23 cellular contexts compared by ENCODE assay signal in genomic region chr1:87872692-87873091, GRCh38.
DNase-seq lines count a peak whose midpoint lies in the region; ATAC-seq and TF ChIP-seq lines count a peak whose summit lies in the region.
"Had no signal": no experiment of that assay in that cellular context is flagged by ENCODE, and none has a peak within 500 bp of the region (broad histone marks: within the 10 kb centered on the region; RNA-seq: fewer than 3 reads in every experiment).

No MANE protein-coding gene starts in this region.

- ATAC-seq in GM18861 (IDR thresholded peaks at IDR 0.05; ENCODE audit: unreplicated experiment) (peak; percentile 51), HG03571 (IDR thresholded peaks at IDR 0.05; ENCODE audit: unreplicated experiment) (peak; percentile 53), HG02623 (IDR thresholded peaks at IDR 0.05; ENCODE audit: unreplicated experiment) (no peak), GM21367 (IDR thresholded peaks at IDR 0.05; ENCODE audit: unreplicated experiment) (no peak), HG03139 (IDR thresholded peaks at IDR 0.05; ENCODE audit: unreplicated experiment) (no peak)
- ATAC-seq: GM12878, GM23338, Right ventricle myocardium inferior had no signal

- peak overlapping the region; percentile 46 for H3K9ac ChIP-seq in OCI-LY1 (ENCODE audit: low read length)
- no peak overlapping the region for H3K9ac ChIP-seq in neural progenitor cell

- H4K20me1 ChIP-seq in OCI-LY1 (ENCODE audit: insufficient read depth, low read length) (no peaks in the 10 kb centered on the region), neural progenitor cell (ENCODE audit: low read depth) (no peaks in the 10 kb centered on the region)

- peaks cover 7% of the 10 kb centered on the region for H3K4me1 Mint-ChIP-seq in neural progenitor cell
- H3K4me1 Mint-ChIP-seq: CD4-positive, CD25-positive, alpha-beta regulatory T cell had no signal

- H3K9me3 ChIP-seq in OCI-LY1 (ENCODE audit: low read length) = no peaks in the 10 kb centered on the region
- H3K9me3 ChIP-seq in spleen = no peaks in the 10 kb centered on the region
- no peaks in the 10 kb centered on the region for H3K9me3 ChIP-seq in neural progenitor cell (ENCODE audit: low read depth)
- H3K9me3 ChIP-seq: SJSA1 had no signal

- H3K27me3 ChIP-seq in OCI-LY1 (ENCODE audit: insufficient read depth, low read length) = no peaks in the 10 kb centered on the region
- H3K27me3 ChIP-seq in spleen (replicated peaks in 1 of 7) = no peaks in the 10 kb centered on the region
- no peaks in the 10 kb centered on the region for H3K27me3 ChIP-seq in neural progenitor cell
- H3K27me3 ChIP-seq: SJSA1 had no signal

- H3K4me3 ChIP-seq in OCI-LY1 (ENCODE audit: low read depth, low read length, poor library complexity, severe bottlenecking) (peak overlapping the region; percentile 5), spleen (no peak overlapping the region), neural progenitor cell (no peak overlapping the region)
- H3K4me3 ChIP-seq: GM12878, GM23338, SJSA1 had no signal

- intact Hi-C loops in spleen (cut with DNase I; ENCODE audit: low total_unique reads) = no loop called here

- H3F3A ChIP-seq in OCI-LY1 (ENCODE audit: insufficient read depth, low read length) = no peaks in the 10 kb centered on the region
- no peaks in the 10 kb centered on the region for H3F3A ChIP-seq in neural progenitor cell (ENCODE audit: low read depth)

- H3K27me3 Mint-ChIP-seq in neural progenitor cell (ENCODE audit: insufficient read depth, low read depth) = no peaks in the 10 kb centered on the region
- H3K27me3 Mint-ChIP-seq: CD4-positive, CD25-positive, alpha-beta regulatory T cell had no signal

- peak overlapping the region; percentile 48 for H3K4me2 ChIP-seq in OCI-LY1 (ENCODE audit: low read length)
- no peak overlapping the region for H3K4me2 ChIP-seq in neural progenitor cell
- H3K4me2 ChIP-seq: GM23338 had no signal

- H3K27ac Mint-ChIP-seq in neural progenitor cell = no peak overlapping the region
- H3K27ac Mint-ChIP-seq: CD4-positive, CD25-positive, alpha-beta regulatory T cell; GM23338; T-helper 1 cell treated with Interleukin-12 subunit alpha and Interleukin-12 subunit beta and Interleukin-4 antibody, amounts not matched to agents 30 μg/mL and 1 μg/mL, for 36 hours had no signal

- H3K4me1 ChIP-seq in OCI-LY1 (ENCODE audit: insufficient read depth, low read length, severe bottlenecking) (peaks cover 47% of the 10 kb centered on the region), spleen (peaks cover 0 to 47% (median 34%) of the 10 kb centered on the region in 6 donors), neural progenitor cell (no peaks in the 10 kb centered on the region)
- H3K4me1 ChIP-seq: SJSA1 had no signal

- no peaks in the 10 kb centered on the region for H3K36me3 ChIP-seq in OCI-LY1 (ENCODE audit: insufficient read depth, low read length)
- H3K36me3 ChIP-seq in spleen = no peaks in the 10 kb centered on the region
- H3K36me3 ChIP-seq in neural progenitor cell = no peaks in the 10 kb centered on the region
- H3K36me3 ChIP-seq: SJSA1 had no signal

- H3K79me2 ChIP-seq in OCI-LY1 (ENCODE audit: insufficient read depth, low read length) (no peaks in the 10 kb centered on the region), neural progenitor cell (ENCODE audit: low read depth) (no peaks in the 10 kb centered on the region)

- TF ChIP-seq CTCF in OCI-LY1 (IDR thresholded peaks at IDR 0.05; ENCODE audit: low read length) (no peak), spleen (IDR thresholded peaks at IDR 0.05 in 8 of 11, conservative IDR thresholded peaks at IDR 0.05 in 3 of 11) (no peak), neural progenitor cell (IDR thresholded peaks at IDR 0.05) (no peak)

- no peaks in the 10 kb centered on the region for H3K9me3 Mint-ChIP-seq in neural progenitor cell
- H3K9me3 Mint-ChIP-seq: T-helper 1 cell treated with Interleukin-12 subunit alpha and Interleukin-12 subunit beta and Interleukin-4 antibody, amounts not matched to agents 30 μg/mL and 1 μg/mL, for 36 hours had no signal

- DNase-seq in spleen (no peak), neural progenitor cell (ENCODE audit: low spot score) (no peak)
- DNase-seq: CD4-positive, CD25-positive, alpha-beta regulatory T cell; DMS 273 treated with DMSO at 0.1 percent for 48 hours; DMS79 treated with DMSO at 0.1 percent for 48 hours; HCEC 1CT; NCI-H1105; NCI-H2029 treated with DMSO at 0.1 percent for 48 hours; NCI-H2171; NCI-H345; NCI-H524; NCI-H774 had no signal

- H3K4me3 Mint-ChIP-seq in neural progenitor cell = no peak overlapping the region
- H3K4me3 Mint-ChIP-seq: CD4-positive, CD25-positive, alpha-beta regulatory T cell; GM23338; T-helper 1 cell treated with Interleukin-12 subunit alpha and Interleukin-12 subunit beta and Interleukin-4 antibody, amounts not matched to agents 30 μg/mL and 1 μg/mL, for 36 hours had no signal

- H2AFZ ChIP-seq in OCI-LY1 (ENCODE audit: low read length) (peak overlapping the region; percentile 43), neural progenitor cell (replicated peaks) (no peak overlapping the region)

- WGBS in spleen, 5 donors = 71 to 85% (median 76%) methylated on average over 3 of the region's 3 CpGs

- H3K27ac ChIP-seq in OCI-LY1 (ENCODE audit: low read depth, low read length, poor library complexity, severe bottlenecking) (peak overlapping the region; percentile 98), spleen (peak overlapping the region in 6 of 8 donors; percentile 36 to 72 (median 64)), neural progenitor cell (no peak overlapping the region)
- H3K27ac ChIP-seq: SJSA1 had no signal

- no peaks in the 10 kb centered on the region for H3K36me3 Mint-ChIP-seq in neural progenitor cell
- H3K36me3 Mint-ChIP-seq: CD4-positive, CD25-positive, alpha-beta regulatory T cell had no signal

- no peak for TF ChIP-seq POLR2A in spleen (IDR thresholded peaks at IDR 0.05)

- no peaks in the 10 kb centered on the region for H3K9me2 ChIP-seq in OCI-LY1 (ENCODE audit: low read depth, low read length)

Comparison
In these comparisons a context has a peak if more than half of its experiments do, and no peak if none do; other contexts are left out.
1. ATAC-seq: peak in GM18861 (single experiment) and HG03571 (single experiment); none in HG02623 (single experiment), GM21367 (single experiment) and HG03139 (single experiment).